In the genomic region with DNA sequence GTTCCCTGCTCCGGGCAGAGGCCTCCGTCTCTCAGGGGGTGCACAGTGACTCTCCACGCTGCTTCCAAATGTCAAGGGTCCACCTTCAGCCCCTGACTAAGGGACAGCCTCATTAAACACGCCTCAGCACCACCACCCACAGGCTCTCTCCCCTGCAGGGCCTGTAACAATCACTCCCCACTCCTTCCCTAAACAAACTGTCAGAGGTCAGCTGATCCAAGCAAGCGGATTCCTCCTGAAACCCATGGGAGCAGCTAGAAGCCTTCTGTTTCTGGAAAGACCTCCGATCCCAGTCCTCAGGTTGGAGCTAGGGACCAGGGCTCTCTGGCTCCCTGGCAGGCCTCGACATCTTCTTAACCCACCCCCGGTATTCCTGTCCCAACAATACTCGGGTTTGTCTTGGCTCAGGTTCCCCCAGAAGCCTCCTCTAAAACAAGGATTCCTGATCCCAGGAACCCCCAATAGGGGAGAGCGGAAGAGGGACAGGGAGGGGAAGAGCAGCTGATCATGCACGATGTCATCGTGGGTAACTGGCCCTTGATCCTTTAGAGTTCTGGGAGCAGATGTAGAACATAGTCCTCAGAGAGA, we compare ENCODE assay signal across 9 cellular contexts.
DNase-seq lines count a peak whose midpoint lies in the region; ATAC-seq and TF ChIP-seq lines count a peak whose summit lies in the region.
"Had no signal": no experiment of that assay in that cellular context is flagged by ENCODE, and none has a peak within 500 bp of the region (broad histone marks: within the 10 kb centered on the region; RNA-seq: fewer than 3 reads in every experiment).

No MANE protein-coding gene starts in this region.

- peaks cover 5% of the 10 kb centered on the region for H3K27me3 Mint-ChIP-seq in IgD-negative memory B cell

- no peaks in the 10 kb centered on the region for H3K9me2 ChIP-seq in hepatocyte (replicated peaks; ENCODE audit: insufficient read depth)

- in situ Hi-C loops in ACHN (cut with HindIII; ENCODE audit: low pct_ligation_motif_present, low pct_unique_long_range_greater_than_20kb, low sequenced_read_pairs) = no loop called here

- WGBS in hepatocyte (ENCODE audit: low lambda C conversion rate, missing lambda C conversion rate) = 57% methylated on average over 12 of the region's 12 CpGs

- H3K4me3 Mint-ChIP-seq in IgD-negative memory B cell = peak overlapping the region in 3 of 4 donors; percentile 9 to 75 (median 45)

- H3K36me3 Mint-ChIP-seq in IgD-negative memory B cell = no peaks in the 10 kb centered on the region

- ATAC-seq in HG03457 (IDR thresholded peaks at IDR 0.05; ENCODE audit: unreplicated experiment) = no peak

- H2AFZ ChIP-seq in hepatocyte (peak overlapping the region; percentile 31), parathyroid adenoma (peak overlapping the region; percentile 21)

- H3K27me3 ChIP-seq in hepatocyte = no peaks in the 10 kb centered on the region
- H3K27me3 ChIP-seq in parathyroid adenoma (ENCODE audit: control insufficient read depth, insufficient read depth, low read length) = no peaks in the 10 kb centered on the region

- no peak overlapping the region for H3K4me3 ChIP-seq in hepatocyte
- H3K4me3 ChIP-seq in parathyroid adenoma (ENCODE audit: low read depth, low read length) = no peak overlapping the region

- H3K36me3 ChIP-seq in ES-I3 (ENCODE audit: insufficient read depth, low read length) (no peaks in the 10 kb centered on the region), hepatocyte (replicated peaks; ENCODE audit: insufficient read depth, low read depth) (no peaks in the 10 kb centered on the region), parathyroid adenoma (ENCODE audit: control insufficient read depth, insufficient read depth, low read length) (no peaks in the 10 kb centered on the region)

- DNase-seq in hepatocyte (ENCODE audit: low spot score) (no peak), ACHN (no peak), erythroblast (lab: John Stamatoyannopoulos, UW) (no peak)
- DNase-seq: EL had no signal

- H4K20me1 ChIP-seq in hepatocyte (ENCODE audit: insufficient read depth, poor library complexity, severe bottlenecking) = no peaks in the 10 kb centered on the region

- H3K4me1 ChIP-seq in ES-I3 (ENCODE audit: insufficient read depth, low read length) (no peaks in the 10 kb centered on the region), hepatocyte (ENCODE audit: insufficient read depth) (no peaks in the 10 kb centered on the region), parathyroid adenoma (no peaks in the 10 kb centered on the region)

- H3K4me2 ChIP-seq in hepatocyte (peak overlapping the region; percentile 22), parathyroid adenoma (ENCODE audit: low read length) (no peak overlapping the region)

- TF ChIP-seq CTCF in hepatocyte (IDR thresholded peaks at IDR 0.05; ENCODE audit: poor library complexity) (no peak), parathyroid adenoma (IDR thresholded peaks at IDR 0.05) (no peak)

- peak overlapping the region in 1 of 3 donors; percentile 67 for H3K27ac Mint-ChIP-seq in IgD-negative memory B cell
- H3K27ac Mint-ChIP-seq: activated T-helper 2 cell treated with anti-CD3 and anti-CD28 coated beads, Interferon-gamma antibody, Interleukin-2, Interleukin-4, amounts not matched to agents 10 μg/mL and 5 μg/mL and 100 μg/mL, durations not matched to agents 14 hours and 24 hours and 36 hours had no signal

- H3K27ac ChIP-seq in hepatocyte = no peak overlapping the region
- no peak overlapping the region for H3K27ac ChIP-seq in parathyroid adenoma

- H3K9ac ChIP-seq in ES-I3 (ENCODE audit: low read depth, low read length) = peak overlapping the region; percentile 18
- H3K9ac ChIP-seq in parathyroid adenoma = no peak overlapping the region

- peaks cover 4 to 6% (median 5%) of the 10 kb centered on the region in 3 donors for H3K4me1 Mint-ChIP-seq in IgD-negative memory B cell

- H3K9me3 ChIP-seq in ES-I3 (ENCODE audit: control insufficient read depth, insufficient read depth, low read length) (no peaks in the 10 kb centered on the region), hepatocyte (ENCODE audit: low read depth) (no peaks in the 10 kb centered on the region), parathyroid adenoma (ENCODE audit: control insufficient read depth, low read length) (no peaks in the 10 kb centered on the region)

- no peaks in the 10 kb centered on the region for H3K9me3 Mint-ChIP-seq in IgD-negative memory B cell
- H3K9me3 Mint-ChIP-seq: activated T-helper 2 cell treated with anti-CD3 and anti-CD28 coated beads, Interferon-gamma antibody, Interleukin-2, Interleukin-4, amounts not matched to agents 10 μg/mL and 5 μg/mL and 100 μg/mL, durations not matched to agents 14 hours and 24 hours and 36 hours had no signal

- no peak for TF ChIP-seq POLR2A in erythroblast (IDR thresholded peaks at IDR 0.05; ENCODE audit: low read length)

- no peaks in the 10 kb centered on the region for H3K79me2 ChIP-seq in hepatocyte
- H3K79me2 ChIP-seq in parathyroid adenoma = no peaks in the 10 kb centered on the region
